Comparison of ENCODE assay signal across 27 cellular contexts in the genomic region with DNA sequence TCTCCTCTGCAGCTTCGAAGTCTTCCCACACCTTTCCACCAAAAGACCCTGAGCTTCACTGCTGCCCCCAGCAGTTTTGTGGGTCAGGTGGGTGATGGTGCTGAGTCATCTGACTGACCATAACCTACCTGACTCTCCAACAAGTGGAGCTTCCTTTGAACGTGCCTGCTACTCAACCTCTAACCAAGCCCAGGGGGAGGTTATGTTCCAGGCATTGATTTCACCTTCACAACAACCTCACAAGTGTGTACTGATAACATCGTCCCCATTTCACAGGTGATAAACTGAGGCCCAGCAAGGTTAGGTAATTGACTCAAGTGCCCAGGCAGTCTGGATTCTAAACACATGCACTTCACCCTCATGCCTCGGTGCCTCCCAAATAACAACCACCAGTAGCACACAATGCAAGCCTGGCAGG.
DNase-seq lines count a peak whose midpoint lies in the region; ATAC-seq, FAIRE-seq and TF ChIP-seq lines count a peak whose summit lies in the region.
"Had no signal": no experiment of that assay in that cellular context is flagged by ENCODE, and none has a peak within 500 bp of the region (broad histone marks: within the 10 kb centered on the region; RNA-seq: fewer than 3 reads in every experiment).

No MANE protein-coding gene starts in this region.

- no peak overlapping the region for H3K9ac ChIP-seq in H1 (replicated peaks in 1 of 4; ENCODE audit: extremely low read depth in 1 of 4, low read depth in 3 of 4, low read length in 3 of 4)
- H3K9ac ChIP-seq: GM23248, SK-N-SH had no signal

- peaks cover 0 to 24% of the 10 kb centered on the region in 2 experiments; a peak in 2 of 4 replicates for H3K79me2 ChIP-seq in H1 (ENCODE audit: control insufficient read depth in 1 of 2, insufficient read depth in 2 of 2, low read length in 2 of 2)

- H3K4me1 Mint-ChIP-seq in activated T-helper 2 cell treated with anti-CD3 and anti-CD28 coated beads, Interferon-gamma antibody, Interleukin-2, Interleukin-4, amounts not matched to agents 10 μg/mL and 5 μg/mL and 100 μg/mL, durations not matched to agents 14 hours and 24 hours and 36 hours (ENCODE audit: low read depth): no peaks in the 10 kb centered on the region
- peaks cover 0 to 18% of the 10 kb centered on the region in 2 donors for H3K4me1 Mint-ChIP-seq in effector memory CD8-positive, alpha-beta T cell (ENCODE audit: low read depth in 2 of 2)
- H3K4me1 Mint-ChIP-seq: IgD-negative memory B cell had no signal

- H3K36me3 ChIP-seq in H1 (ENCODE audit: control insufficient read depth in 2 of 4, insufficient read depth in 4 of 4, low read length in 3 of 4) (no peaks in the 10 kb centered on the region; a peak in 1 of 8 replicates), prostate gland (no peaks in the 10 kb centered on the region)

- H2BK15ac ChIP-seq in H1 (ENCODE audit: low read length): no peak overlapping the region

- H3K4me3 ChIP-seq in H1 (ENCODE audit: extremely low read depth in 1 of 4, insufficient read depth in 2 of 4, low read depth in 3 of 4, low read length in 4 of 4): no peak overlapping the region
- no peak overlapping the region for H3K4me3 ChIP-seq in prostate gland
- H3K4me3 ChIP-seq: GM23248 had no signal

- H3K36me3 Mint-ChIP-seq in activated T-helper 2 cell treated with anti-CD3 and anti-CD28 coated beads, Interferon-gamma antibody, Interleukin-2, Interleukin-4, amounts not matched to agents 10 μg/mL and 5 μg/mL and 100 μg/mL, durations not matched to agents 14 hours and 24 hours and 36 hours (ENCODE audit: low read depth): no peaks in the 10 kb centered on the region
- no peaks in the 10 kb centered on the region for H3K36me3 Mint-ChIP-seq in effector memory CD8-positive, alpha-beta T cell (ENCODE audit: insufficient read depth)
- H3K36me3 Mint-ChIP-seq: CD8-positive, alpha-beta T cell had no signal

- no peak for TF ChIP-seq EP300 in H1 (IDR thresholded peaks at IDR 0.05; ENCODE audit: borderline replicate concordance in 1 of 2, low read depth in 2 of 2, low read length in 2 of 2)

- ATAC-seq in effector memory CD8-positive, alpha-beta T cell (replicated peaks): no peak
- ATAC-seq: CD8-positive, alpha-beta T cell; HCT116; Panc1 had no signal

- H3K4me2 ChIP-seq in H1 (ENCODE audit: insufficient read depth in 1 of 2, low read depth in 2 of 2, low read length in 2 of 2): no peak overlapping the region
- H3K4me2 ChIP-seq: SK-N-SH had no signal

- CTCF ChIA-PET in RWPE1 (lab: Yijun Ruan, JAX): no interaction called here
- CTCF ChIA-PET in H1 (lab: Charles Lee; ENCODE audit: partially characterized antibody): interaction anchor here (0.7 to 3.5 kb wide), 7 partner anchors 13 to 67 kb away, joined by 3 to 15 read pairs (median 4); a partner anchor contains a TSS

- no peaks in the 10 kb centered on the region for H3K23me2 ChIP-seq in H1 (ENCODE audit: low read depth, low read length)

- no peak overlapping the region for H3K4me3 Mint-ChIP-seq in activated T-helper 2 cell treated with anti-CD3 and anti-CD28 coated beads, Interferon-gamma antibody, Interleukin-2, Interleukin-4, amounts not matched to agents 10 μg/mL and 5 μg/mL and 100 μg/mL, durations not matched to agents 14 hours and 24 hours and 36 hours (ENCODE audit: low read depth)
- no peak overlapping the region for H3K4me3 Mint-ChIP-seq in effector memory CD8-positive, alpha-beta T cell
- H3K4me3 Mint-ChIP-seq: CD8-positive, alpha-beta T cell; IgD-negative memory B cell had no signal

- H4K5ac ChIP-seq in H1 (ENCODE audit: insufficient read length, low read depth, low read length): no peak overlapping the region

- H3K9me3 ChIP-seq in H1 (ENCODE audit: insufficient read depth in 2 of 2, low read depth in 1 of 2, low read length in 1 of 2) (no peaks in the 10 kb centered on the region), prostate gland (no peaks in the 10 kb centered on the region)
- H3K9me3 ChIP-seq: Caco-2, SK-N-SH had no signal

- H3K27ac Mint-ChIP-seq in activated T-helper 2 cell treated with anti-CD3 and anti-CD28 coated beads, Interferon-gamma antibody, Interleukin-2, Interleukin-4, amounts not matched to agents 10 μg/mL and 5 μg/mL and 100 μg/mL, durations not matched to agents 14 hours and 24 hours and 36 hours: no peak overlapping the region
- no peak overlapping the region for H3K27ac Mint-ChIP-seq in effector memory CD8-positive, alpha-beta T cell
- H3K27ac Mint-ChIP-seq: CD8-positive, alpha-beta T cell; IgD-negative memory B cell had no signal

- H2BK12ac ChIP-seq in H1 (ENCODE audit: low read depth, low read length): no peak overlapping the region

- intact Hi-C loops in prostate gland (cut with DNase I): no loop called here
- intact Hi-C loops in activated T-helper 2 cell treated with anti-CD3 and anti-CD28 coated beads, Interferon-gamma antibody, Interleukin-2, Interleukin-4, amounts not matched to agents 10 μg/mL and 5 μg/mL and 100 μg/mL, durations not matched to agents 14 hours and 24 hours and 36 hours (cut with micrococcal nuclease): no loop called here

- H4K20me1 ChIP-seq in H1 (replicated peaks in 1 of 2; ENCODE audit: control insufficient read depth in 1 of 2, insufficient read depth in 2 of 2, low read length in 2 of 2): no peaks in the 10 kb centered on the region

- H2BK120ac ChIP-seq in H1 (replicated peaks; ENCODE audit: low read depth, low read length): no peak overlapping the region

- no peak overlapping the region for H2AFZ ChIP-seq in H1 (ENCODE audit: low read length)
- H2AFZ ChIP-seq: GM23248 had no signal

- FAIRE-seq in H1 (lab: Jason Lieb, UNC) (no peak), D721Med (lab: Jason Lieb, UNC) (no peak)
- FAIRE-seq: GM12892 had no signal

- H3K4me1 ChIP-seq in H1 (replicated peaks in 1 of 4; ENCODE audit: control insufficient read depth in 3 of 4, insufficient read depth in 4 of 4, low read length in 3 of 4) (peaks cover 0 to 6% (median 4%) of the 10 kb centered on the region in 4 experiments; a peak in 4 of 7 replicates), prostate gland (replicated peaks) (peaks cover 12% of the 10 kb centered on the region)

- no peak overlapping the region for H4K8ac ChIP-seq in H1 (ENCODE audit: extremely low read depth, insufficient read depth, low read length)

- no peak overlapping the region for H3K14ac ChIP-seq in H1 (ENCODE audit: insufficient read length)

- H3K79me1 ChIP-seq in H1 (ENCODE audit: low read depth, low read length): peaks cover 4% of the 10 kb centered on the region; the same call in 1 of the 2 replicates

- peak; percentile 81 for DNase-seq in ELF-1 (ENCODE audit: low read depth, low spot score)
- DNase-seq in RWPE1 (ENCODE audit: low spot score): no peak
- no peak for DNase-seq in H1 (ENCODE audit: low read depth in 1 of 2, low spot score in 2 of 2)
- no peak for DNase-seq in prostate gland (ENCODE audit: low spot score)
- no peak for DNase-seq in activated T-helper 2 cell treated with anti-CD3 and anti-CD28 coated beads, Interferon-gamma antibody, Interleukin-2, Interleukin-4, amounts not matched to agents 10 μg/mL and 5 μg/mL and 100 μg/mL, durations not matched to agents 14 hours and 24 hours and 36 hours (ENCODE audit: low spot score)
- no peak for DNase-seq in D721Med (ENCODE audit: insufficient read length, low spot score)
- DNase-seq in effector memory CD8-positive, alpha-beta T cell: no peak
- DNase-seq: C1 segment of cervical spinal cord; Caco-2; CD8-positive, alpha-beta T cell; DMS 273 treated with DMSO at 0.1 percent for 48 hours; DMS79; EL; GM23248; NCI-H1048; NCI-H1417; NCI-H1694 treated with DMSO at 0.1 percent for 48 hours; NCI-H2081; NCI-H226; NCI-H510A; NCI-H69; SK-N-SH; SW 1271 had no signal

- no peak overlapping the region for H3K4ac ChIP-seq in H1 (replicated peaks; ENCODE audit: insufficient read length, low read depth, low read length)

- TF ChIP-seq RAD21 in H1 (IDR thresholded peaks at IDR 0.05 in 1 of 2, conservative IDR thresholded peaks at IDR 0.05 in 1 of 2; ENCODE audit: low read depth in 2 of 2, low read length in 2 of 2): no peak

- no peak overlapping the region for H2BK5ac ChIP-seq in H1 (ENCODE audit: low read depth, low read length)

- no peaks in the 10 kb centered on the region for H3K9me3 Mint-ChIP-seq in activated T-helper 2 cell treated with anti-CD3 and anti-CD28 coated beads, Interferon-gamma antibody, Interleukin-2, Interleukin-4, amounts not matched to agents 10 μg/mL and 5 μg/mL and 100 μg/mL, durations not matched to agents 14 hours and 24 hours and 36 hours
- H3K9me3 Mint-ChIP-seq in effector memory CD8-positive, alpha-beta T cell: no peaks in the 10 kb centered on the region
- H3K9me3 Mint-ChIP-seq: CD8-positive, alpha-beta T cell; IgD-negative memory B cell had no signal

- no peak overlapping the region for H3K56ac ChIP-seq in H1 (replicated peaks; ENCODE audit: insufficient read length, low read depth, low read length)

- no peak overlapping the region for H4K91ac ChIP-seq in H1 (replicated peaks; ENCODE audit: insufficient read length, low read length)

- TF ChIP-seq POLR2A in H1 (IDR thresholded peaks at IDR 0.05; ENCODE audit: control extremely low read depth in 1 of 2, low read depth in 2 of 2, low read length in 2 of 2) (no peak), prostate gland (IDR thresholded peaks at IDR 0.05) (no peak)

- no peak overlapping the region for H3K23ac ChIP-seq in H1 (ENCODE audit: insufficient read length)

- no peaks in the 10 kb centered on the region for H3K27me3 Mint-ChIP-seq in activated T-helper 2 cell treated with anti-CD3 and anti-CD28 coated beads, Interferon-gamma antibody, Interleukin-2, Interleukin-4, amounts not matched to agents 10 μg/mL and 5 μg/mL and 100 μg/mL, durations not matched to agents 14 hours and 24 hours and 36 hours (ENCODE audit: low read depth)
- H3K27me3 Mint-ChIP-seq in effector memory CD8-positive, alpha-beta T cell: no peaks in the 10 kb centered on the region
- H3K27me3 Mint-ChIP-seq: IgD-negative memory B cell had no signal

- no peak overlapping the region for H3K18ac ChIP-seq in H1 (ENCODE audit: extremely low read depth, low read length)

- H2AK5ac ChIP-seq in H1 (ENCODE audit: low read depth, low read length): no peak overlapping the region

- H3K27me3 ChIP-seq in H1 (replicated peaks in 1 of 4; ENCODE audit: control insufficient read depth in 3 of 4, extremely low read depth in 1 of 4, insufficient read depth in 3 of 4, low read length in 3 of 4) (no peaks in the 10 kb centered on the region), prostate gland (replicated peaks; ENCODE audit: insufficient read depth) (no peaks in the 10 kb centered on the region)

- 80% methylated on average over 4 of the region's 4 CpGs; no CpG with 5 or more reads in 1 of the 2 experiments for WGBS in H1 (ENCODE audit: extremely low coverage in 1 of 2, insufficient coverage in 1 of 2, insufficient read length in 1 of 2, insufficient replicate concordance in 2 of 2, low coverage in 1 of 2, low lambda C conversion rate in 2 of 2, missing lambda C conversion rate in 1 of 2), 2 experiments
- WGBS in prostate gland: 78% methylated on average over 4 of the region's 4 CpGs

- TF ChIP-seq CTCF in RWPE1 (conservative IDR thresholded peaks at IDR 0.05; ENCODE audit: low read depth) (no peak), H1 (IDR thresholded peaks at IDR 0.05; ENCODE audit: control extremely low read depth in 1 of 3, insufficient read depth in 1 of 3, low read depth in 1 of 3, low read length in 3 of 3) (no peak), prostate gland (IDR thresholded peaks at IDR 0.05) (no peak), D721Med (IDR thresholded peaks at IDR 0.05; ENCODE audit: insufficient read depth, missing control alignments) (no peak)

- peak overlapping the region; percentile 50 for H3K27ac ChIP-seq in RWPE1
- H3K27ac ChIP-seq in H1 (ENCODE audit: low read depth, low read length): no peak overlapping the region
- peak overlapping the region; percentile 14 to 40 for H3K27ac ChIP-seq in prostate gland
- H3K27ac ChIP-seq: GM23248 had no signal

- POLR2A ChIA-PET in RWPE1 (lab: Yijun Ruan, JAX; ENCODE audit: low non-redundant PET): interaction anchor here (0.5 kb wide), 1 partner anchor 15 kb away, joined by 3 read pairs; no protein-coding TSS in a partner anchor
- POLR2A ChIA-PET in H1 (lab: Charles Lee; ENCODE audit: partially characterized antibody): interaction anchor here (1.0 kb wide), 1 partner anchor 10 kb away, joined by 3 read pairs; no protein-coding TSS in a partner anchor

- H2BK20ac ChIP-seq in H1 (ENCODE audit: low read length): no peak overlapping the region
